In the genomic region with DNA sequence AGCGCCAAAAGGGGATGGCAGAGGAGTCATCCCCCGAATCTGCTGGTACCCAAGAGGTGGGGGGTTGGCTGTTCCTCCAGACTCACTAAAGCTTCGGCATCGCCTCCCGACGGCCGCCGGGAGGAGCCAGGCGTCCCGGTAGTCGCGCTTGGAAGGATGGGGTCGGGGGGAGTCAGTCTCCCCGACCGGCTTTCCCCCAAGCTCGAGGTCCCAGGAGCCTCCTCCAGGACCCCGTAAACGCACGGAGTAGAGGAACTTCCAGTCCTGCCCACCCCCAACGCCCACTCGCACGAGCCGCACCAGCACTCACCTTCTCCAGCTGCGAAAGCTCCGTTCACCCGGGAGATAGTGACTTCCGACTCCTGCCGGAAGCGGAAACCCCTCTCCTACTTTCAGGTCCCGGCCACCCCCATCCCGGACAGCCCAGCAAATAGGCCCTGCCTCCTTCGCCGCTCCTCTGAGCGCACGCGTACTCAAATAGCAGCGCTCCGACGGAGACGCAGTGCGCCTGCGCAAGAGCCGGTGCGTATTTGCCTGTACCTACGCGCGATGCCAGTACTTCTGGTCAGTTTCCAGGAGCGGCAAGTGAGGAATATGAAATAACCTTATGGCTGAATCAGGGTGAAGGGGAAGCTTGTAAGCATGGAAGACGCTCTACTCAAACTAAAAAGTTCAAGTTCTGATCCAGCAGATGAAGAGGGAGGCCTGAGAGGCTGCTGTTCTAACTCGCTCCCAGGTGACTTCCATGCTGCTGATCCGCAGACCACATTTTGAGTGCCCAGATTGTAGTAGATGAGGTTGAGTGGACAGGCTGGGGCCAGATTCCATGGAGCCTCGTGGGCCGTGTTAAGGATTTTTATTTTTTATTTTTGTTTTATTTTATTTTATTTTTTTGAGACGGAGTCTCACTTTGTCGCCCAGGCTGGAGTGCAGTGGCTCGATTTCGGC, we compare ENCODE assay signal across 8 cellular contexts. TPM values are rescaled to one million over a fixed set of nuclear protein-coding genes. Genes with fewer than 3 reads are reported as not detected.
DNase-seq lines count a peak whose midpoint lies in the region; ATAC-seq and TF ChIP-seq lines count a peak whose summit lies in the region.

ELOF1 (minus strand) TSS at position 350 of the 948 bp plus-strand sequence. CDS start 4,883 bp downstream, outside the sequence.

- H3K27me3 Mint-ChIP-seq in naive B cell, result no peaks in the 10 kb centered on the region
- H3K27me3 Mint-ChIP-seq in stimulated activated memory B cell treated with anti-CD40 and anti-IgM and Interleukin-4, amounts not matched to agents 10 μg/mL and 1 μg/mL and 100 μg/mL, for 72 hours, result no peaks in the 10 kb centered on the region

- H3K4me1 Mint-ChIP-seq in naive B cell, result peaks cover 49 to 74% (median 58%) of the 10 kb centered on the region in 3 donors
- H3K4me1 Mint-ChIP-seq in stimulated activated memory B cell treated with anti-CD40 and anti-IgM and Interleukin-4, amounts not matched to agents 10 μg/mL and 1 μg/mL and 100 μg/mL, for 72 hours, result peaks cover 66% of the 10 kb centered on the region

- peak within 1 kb of the TSS; percentile 91 to 99 (median 98) for H3K27ac Mint-ChIP-seq in naive B cell
- peak within 1 kb of the TSS; percentile 86 for H3K27ac Mint-ChIP-seq in stimulated activated memory B cell treated with anti-CD40 and anti-IgM and Interleukin-4, amounts not matched to agents 10 μg/mL and 1 μg/mL and 100 μg/mL, for 72 hours

- H3K36me3 Mint-ChIP-seq in naive B cell, result no peaks in the 10 kb centered on the region
- H3K36me3 Mint-ChIP-seq in stimulated activated memory B cell treated with anti-CD40 and anti-IgM and Interleukin-4, amounts not matched to agents 10 μg/mL and 1 μg/mL and 100 μg/mL, for 72 hours, result peaks cover 20% of the 10 kb centered on the region

- peak within 1 kb of the TSS; percentile 90 to 100 (median 99) for H3K4me3 Mint-ChIP-seq in naive B cell
- H3K4me3 Mint-ChIP-seq in stimulated activated memory B cell treated with anti-CD40 and anti-IgM and Interleukin-4, amounts not matched to agents 10 μg/mL and 1 μg/mL and 100 μg/mL, for 72 hours, result peak within 1 kb of the TSS; percentile 88

- peak; percentile 27; the same call in 1 of the 2 replicates for TF ChIP-seq CTCF in LNCAP (IDR thresholded peaks at IDR 0.05)

- ATAC-seq in GM21825 (IDR thresholded peaks at IDR 0.05; ENCODE audit: unreplicated experiment) (peak; percentile 66), naive B cell (ENCODE audit: low read depth in 2 of 2) (peak; percentile 83 to 86)
- peak; percentile 93 for ATAC-seq in stimulated activated memory B cell treated with anti-CD40 and anti-IgM and Interleukin-4, amounts not matched to agents 10 μg/mL and 1 μg/mL and 100 μg/mL, for 72 hours

- H3K9me3 Mint-ChIP-seq in naive B cell, result no peaks in the 10 kb centered on the region
- no peaks in the 10 kb centered on the region for H3K9me3 Mint-ChIP-seq in stimulated activated memory B cell treated with anti-CD40 and anti-IgM and Interleukin-4, amounts not matched to agents 10 μg/mL and 1 μg/mL and 100 μg/mL, for 72 hours

- DNase-seq in DMS79 treated with DMSO at 0.1 percent for 48 hours (lab: John Stamatoyannopoulos, UW) (peak; percentile 98), RPMI8226 (peak; percentile 99), fibroblast of gingiva (ENCODE audit: low read depth) (peak; percentile 96), naive B cell (peak; percentile 93)
- DNase-seq in activated T-helper 1 cell treated with anti-CD3 and anti-CD28 coated beads, Interleukin-2, amount 50 U/mL, for 16 hours (ENCODE audit: low read depth in 1 of 2, low spot score in 1 of 2), result peak; percentile 89 to 95

RNA-seq across cellular contexts. Expression of gene ELOF1, which starts in this region (rescaled TPM):
- polyA plus RNA-seq in naive B cell (ENCODE audit: low read depth in 6 of 6), result 100 to 1,000 TPM in 3 of 6 donors, 10 to 100 TPM in 3; 85.9 to 118 (median 99.2) TPM

Comparison
In these comparisons a context has a peak if more than half of its experiments do, and no peak if none do; other contexts are left out.
1. Peak in every context shown above with its lines: DNase-seq and ATAC-seq.